30 cellular contexts compared by ENCODE assay signal in the genomic region with DNA sequence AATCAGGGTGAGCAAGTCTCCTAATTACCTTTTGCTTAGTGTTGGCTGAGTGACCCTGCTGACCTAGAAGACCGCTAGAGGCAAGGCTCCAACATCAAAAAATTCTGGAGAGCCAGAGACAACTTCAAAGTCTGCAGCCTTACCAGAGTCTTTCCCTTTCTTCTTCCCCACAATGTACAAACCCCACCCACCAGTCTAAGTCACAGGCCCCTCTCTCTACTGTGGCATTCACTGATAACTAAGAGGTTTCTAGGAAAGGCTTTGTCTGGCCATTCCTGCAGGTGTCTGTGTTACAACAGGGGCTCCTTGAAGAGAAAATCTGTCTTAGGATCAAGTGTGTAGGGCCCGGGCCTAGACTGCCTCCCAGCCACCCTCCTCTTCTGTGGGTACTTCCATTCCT. TPM values are rescaled to one million over a fixed set of nuclear protein-coding genes. Genes with fewer than 3 reads are reported as not detected.
"Had no signal": no experiment of that assay in that cellular context is flagged by ENCODE, and none has a peak within 500 bp of the region (broad histone marks: within the 10 kb centered on the region; RNA-seq: fewer than 3 reads in every experiment).

No MANE protein-coding gene starts in this region.

- H3K36me3 ChIP-seq: left lung, lower lobe of right lung, pancreas, prostate gland, stomach, thoracic aorta, tibial artery, uterus had no signal

- H3K4me3 Mint-ChIP-seq: naive thymus-derived CD8-positive, alpha-beta T cell; nephron; neural crest cell; stimulated activated naive B cell treated with anti-CD40 and anti-IgM and Interleukin-4, amounts not matched to agents 10 μg/mL and 1 μg/mL and 100 μg/mL, for 72 hours; type B pancreatic cell had no signal

- H3K9me3 Mint-ChIP-seq: naive thymus-derived CD8-positive, alpha-beta T cell; nephron; neural crest cell; stimulated activated naive B cell treated with anti-CD40 and anti-IgM and Interleukin-4, amounts not matched to agents 10 μg/mL and 1 μg/mL and 100 μg/mL, for 72 hours had no signal

- H3K36me3 Mint-ChIP-seq: naive thymus-derived CD8-positive, alpha-beta T cell; stimulated activated naive B cell treated with anti-CD40 and anti-IgM and Interleukin-4, amounts not matched to agents 10 μg/mL and 1 μg/mL and 100 μg/mL, for 72 hours; type B pancreatic cell had no signal

- H3K27ac Mint-ChIP-seq: naive thymus-derived CD8-positive, alpha-beta T cell; nephron; stimulated activated naive B cell treated with anti-CD40 and anti-IgM and Interleukin-4, amounts not matched to agents 10 μg/mL and 1 μg/mL and 100 μg/mL, for 72 hours; type B pancreatic cell had no signal

- H3K4me1 Mint-ChIP-seq: neural crest cell had no signal

- H3K27me3 Mint-ChIP-seq: stimulated activated naive B cell treated with anti-CD40 and anti-IgM and Interleukin-4, amounts not matched to agents 10 μg/mL and 1 μg/mL and 100 μg/mL, for 72 hours had no signal

- H3K27ac ChIP-seq: left lung, lower lobe of right lung, pancreas, prostate gland, skin epidermis, stomach, thoracic aorta, tibial artery, uterus had no signal

- DNase-seq: hippocampal formation; kidney; left colon; left lung; lower lobe of right lung; mammary epithelial cell; mesenchymal stem cell; naive thymus-derived CD8-positive, alpha-beta T cell; nucleus accumbens; pancreas; posterior cingulate gyrus; retina; right cardiac atrium; stimulated activated CD4-positive, alpha-beta T cell treated with anti-CD3 and anti-CD28 coated beads, Interleukin-12 subunit alpha, Interleukin-12 subunit beta, amount 100 ng/mL, for 4 hours; stimulated activated CD4-positive, alpha-beta T cell treated with anti-CD3 and anti-CD28 coated beads, Interleukin-15, amount 100 ng/mL, for 24 hours; stimulated activated CD4-positive, alpha-beta T cell treated with anti-CD3 and anti-CD28 coated beads, Interleukin-2, amount 100 ng/mL, for 24 hours; stimulated activated CD4-positive, alpha-beta T cell treated with anti-CD3 and anti-CD28 coated beads, Interleukin-4, amount 100 ng/mL, for 1 hour; stimulated activated naive B cell treated with anti-CD40 and anti-IgM and Interleukin-4, amounts not matched to agents 10 μg/mL and 1 μg/mL and 100 μg/mL, for 72 hours; stimulated activated naive CD8-positive, alpha-beta T cell treated with anti-CD3 and anti-CD28 coated beads, Interleukin-15, Interleukin-2, amounts not matched to agents 100 U/mL and 50 U/mL, for 24 hours; stomach; tibial artery; uterus had no signal

- H3K4me3 ChIP-seq: left lung, lower lobe of right lung, pancreas, prostate gland, skin epidermis, stomach, thoracic aorta, tibial artery, uterus had no signal

- H3K4me1 ChIP-seq: left lung, pancreas, prostate gland, stomach, tibial artery, uterus had no signal

- ATAC-seq: left colon; naive thymus-derived CD8-positive, alpha-beta T cell; pancreas; right cardiac atrium; sciatic nerve; stimulated activated naive B cell treated with anti-CD40 and anti-IgM and Interleukin-4, amounts not matched to agents 10 μg/mL and 1 μg/mL and 100 μg/mL, for 72 hours; stimulated activated naive CD8-positive, alpha-beta T cell treated with anti-CD3 and anti-CD28 coated beads, Interleukin-15, Interleukin-2, amounts not matched to agents 100 U/mL and 50 U/mL, for 24 hours had no signal

- H3K27me3 ChIP-seq: left lung, pancreas, stomach, tibial artery, uterus had no signal

- H3K9me3 ChIP-seq: left lung, lower lobe of right lung, pancreas, prostate gland, stomach, thoracic aorta, tibial artery, uterus had no signal

RNA-seq across cellular contexts. Expression of a gene that starts 0.5 kb away (rescaled TPM):
- total RNA-seq: mucosa of gallbladder had no signal
- polyA plus RNA-seq: naive thymus-derived CD8-positive, alpha-beta T cell had no signal
